Comparison of ENCODE assay signal across 10 cellular contexts in the genomic region with DNA sequence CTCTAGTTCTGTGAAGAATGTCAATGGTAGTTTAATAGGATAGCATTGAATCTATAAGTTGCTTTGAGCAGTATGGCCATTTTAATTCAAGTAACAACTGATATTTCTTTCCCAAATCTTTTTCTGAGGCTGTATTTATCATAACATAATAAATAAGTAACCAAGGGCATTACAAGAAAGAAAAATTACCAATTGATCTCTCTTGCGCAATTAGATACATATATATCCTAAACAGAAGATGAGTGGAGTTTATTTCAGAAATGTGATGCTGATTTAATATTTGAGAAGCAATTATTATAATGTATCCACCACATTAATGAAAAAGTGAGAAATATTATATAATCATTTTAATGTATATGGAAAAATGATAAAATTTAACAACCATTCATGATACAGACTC.
"Had no signal": no experiment of that assay in that cellular context is flagged by ENCODE, and none has a peak within 500 bp of the region (broad histone marks: within the 10 kb centered on the region; RNA-seq: fewer than 3 reads in every experiment).

No MANE protein-coding gene starts in this region.

- H3K9me3 ChIP-seq: HAP-1 had no signal

- H3K4me2 ChIP-seq: GM23338 had no signal

- H3K9ac ChIP-seq: GM23248 had no signal

- H3K4me3 ChIP-seq: GM23248, GM23338, HAP-1 had no signal

- ATAC-seq: GM23338, HCT116 had no signal

- DNase-seq: GM23248, GOT3, H7, H9, HCEC 1CT, HFFc6 had no signal

- H3K4me1 ChIP-seq: HAP-1 had no signal

- H3K27ac ChIP-seq: GM23248 had no signal

- H2AFZ ChIP-seq: GM23248, GM23338 had no signal

- H3K36me3 ChIP-seq: HAP-1 had no signal

- FAIRE-seq: H54 had no signal
